In genomic region chr11:63841554-63841953, GRCh38 we compare ENCODE assay signal across 8 cellular contexts. TPM values are rescaled to one million over a fixed set of nuclear protein-coding genes. Genes with fewer than 3 reads are reported as not detected.
DNase-seq lines count a peak whose midpoint lies in the region; ATAC-seq and TF ChIP-seq lines count a peak whose summit lies in the region.

No MANE protein-coding gene starts in this region.

- H3K9me3 ChIP-seq in IMR-90 (ENCODE audit: control insufficient read depth, insufficient read depth, low read length): no peaks in the 10 kb centered on the region
- no peaks in the 10 kb centered on the region for H3K9me3 ChIP-seq in body of pancreas

- H2BK120ac ChIP-seq in IMR-90 (ENCODE audit: low read depth, low read length): no peak overlapping the region

- H2BK20ac ChIP-seq in IMR-90 (ENCODE audit: low read depth, low read length): no peak overlapping the region

- H3K27me3 ChIP-seq in BJ (ENCODE audit: control insufficient read depth, insufficient read depth, low read length) (no peaks in the 10 kb centered on the region), IMR-90 (ENCODE audit: control insufficient read depth, insufficient read depth, low read length) (no peaks in the 10 kb centered on the region), body of pancreas (no peaks in the 10 kb centered on the region)

- H3K4me3 ChIP-seq in BJ (ENCODE audit: low read depth, low read length) (peak overlapping the region; percentile 92), IMR-90 (ENCODE audit: insufficient read depth, low read depth, low read length) (no peak overlapping the region), body of pancreas (no peak overlapping the region), urinary bladder (ENCODE audit: low read depth, low read length) (no peak overlapping the region)

- no peak overlapping the region for H2BK15ac ChIP-seq in IMR-90 (ENCODE audit: low read depth, low read length)

- H3K14ac ChIP-seq in IMR-90 (replicated peaks; ENCODE audit: low read depth, low read length): peak overlapping the region; percentile 25; the same call in 1 of the 2 replicates

- WGBS in IMR-90 (ENCODE audit: extremely low coverage in 2 of 2, insufficient read length in 1 of 2), 2 experiments: no CpG with 5 or more reads among the region's 3 CpGs
- 10% methylated on average over 3 of the region's 3 CpGs for WGBS in body of pancreas, 2 donors
- WGBS in urinary bladder: 23% methylated on average over 3 of the region's 3 CpGs

- no peak overlapping the region for H3K18ac ChIP-seq in IMR-90 (ENCODE audit: low read depth, low read length)

- TF ChIP-seq CTCF in BJ (IDR thresholded peaks at IDR 0.05; ENCODE audit: insufficient read depth, low read depth, low read length): no peak
- no peak for TF ChIP-seq CTCF in IMR-90 (conservative IDR thresholded peaks at IDR 0.05; ENCODE audit: low read depth, low read length)
- no peak for TF ChIP-seq CTCF in body of pancreas (IDR thresholded peaks at IDR 0.05)

- CTCF ChIA-PET in BJ (lab: Yijun Ruan, JAX): interaction anchor here (0.9 to 1.8 kb wide), 2 partner anchors 10 to 59 kb away, joined by 3 to 4 read pairs; no protein-coding TSS in a partner anchor
- CTCF ChIA-PET in IMR-90 (lab: Yijun Ruan, JAX): interaction anchor here (0.5 to 1.0 kb wide), 3 partner anchors 30 to 1200 kb away, joined by 3 to 6 read pairs (median 3); no protein-coding TSS in a partner anchor

- in situ Hi-C loops in IMR-90 (cut with MboI; ENCODE audit: low sequenced_read_pairs): no loop called here

- no peak overlapping the region for H3K56ac ChIP-seq in IMR-90 (ENCODE audit: extremely low read depth, insufficient read depth, low read length)

- H3K9me1 ChIP-seq in IMR-90 (ENCODE audit: insufficient read depth, low read length): peaks cover 28% of the 10 kb centered on the region

- H3K27ac ChIP-seq in IMR-90 (ENCODE audit: insufficient read depth, low read length): peak overlapping the region; percentile 2; the same call in 1 of the 2 replicates
- H3K27ac ChIP-seq in body of pancreas: peak overlapping the region; percentile 59 to 95 (median 89)
- H3K27ac ChIP-seq in urinary bladder (ENCODE audit: low read depth): peak overlapping the region; percentile 3

- no peak overlapping the region for H2AFZ ChIP-seq in IMR-90 (replicated peaks; ENCODE audit: low read length, poor library complexity)

- H3K36me3 ChIP-seq in BJ (ENCODE audit: control insufficient read depth, insufficient read depth, low read length) (peaks cover 6% of the 10 kb centered on the region), IMR-90 (ENCODE audit: control insufficient read depth, insufficient read depth, low read length) (peaks cover 3% of the 10 kb centered on the region; the same call in 1 of the 2 replicates), body of pancreas (replicated peaks in 1 of 2; ENCODE audit: insufficient read depth in 1 of 2, low read depth in 2 of 2) (no peaks in the 10 kb centered on the region), urinary bladder (ENCODE audit: insufficient read depth) (no peaks in the 10 kb centered on the region)

- H3K4me1 ChIP-seq in IMR-90 (ENCODE audit: control insufficient read depth, insufficient read depth, low read length) (peaks cover 18% of the 10 kb centered on the region), body of pancreas (peaks cover 79% of the 10 kb centered on the region), urinary bladder (ENCODE audit: insufficient read depth) (peaks cover 2% of the 10 kb centered on the region)

- H4K91ac ChIP-seq in IMR-90 (ENCODE audit: insufficient read depth, low read depth, low read length): no peak overlapping the region

- POLR2A ChIA-PET in BJ (lab: Charles Lee) (no interaction called here), IMR-90 (lab: Charles Lee; ENCODE audit: unreplicated experiment) (no interaction called here)

- TF ChIP-seq RAD21 in IMR-90 (IDR thresholded peaks at IDR 0.05; ENCODE audit: low read length): no peak

- TF ChIP-seq POLR2A in IMR-90 (IDR thresholded peaks at IDR 0.05; ENCODE audit: low read depth, low read length) (no peak), body of pancreas (IDR thresholded peaks at IDR 0.05) (no peak)

- ATAC-seq in IMR-90 (ENCODE audit: low read depth): no peak
- no peak for ATAC-seq in body of pancreas
- ATAC-seq in GM18520 (IDR thresholded peaks at IDR 0.05; ENCODE audit: unreplicated experiment): no peak
- ATAC-seq in GM21381 (IDR thresholded peaks at IDR 0.05; ENCODE audit: unreplicated experiment): no peak
- no peak for ATAC-seq in GM18519 (IDR thresholded peaks at IDR 0.05; ENCODE audit: low FRiP score, unreplicated experiment)

- H3K4me2 ChIP-seq in IMR-90 (ENCODE audit: low read depth, low read length): peak overlapping the region; percentile 86

- DNase-seq in BJ (ENCODE audit: low read depth): no peak
- peak; percentile 22 for DNase-seq in IMR-90
- peak in 3 of 4 donors; percentile 32 to 52 (median 40) for DNase-seq in body of pancreas
- peak; percentile 31 to 58 for DNase-seq in lung microvascular endothelial cell (ENCODE audit: low read depth in 2 of 2)

- H4K8ac ChIP-seq in IMR-90 (ENCODE audit: low read depth in 2 of 2, low read length in 2 of 2): no peak overlapping the region

- BruUV-seq in IMR-90 (replicated peaks; lab: Mats Ljungman, UMichigan): no TSS peak

- intact Hi-C loops in IMR-90 (cut with micrococcal nuclease) (no loop called here), body of pancreas (cut with DNase I) (no loop called here)

- no peak overlapping the region for H4K5ac ChIP-seq in IMR-90 (ENCODE audit: low read depth, low read length)

- H3K79me1 ChIP-seq in IMR-90 (ENCODE audit: low read depth in 1 of 2, low read length in 2 of 2): peaks cover 12 to 65% of the 10 kb centered on the region in 2 experiments; a peak in 3 of 4 replicates

- no peak overlapping the region for H2BK5ac ChIP-seq in IMR-90 (ENCODE audit: low read depth, low read length, poor library complexity, severe bottlenecking)

- dilution Hi-C loops in IMR-90 (cut with HindIII; ENCODE audit: low sequenced_read_pairs, unreplicated experiment): no loop called here

- H3K23ac ChIP-seq in IMR-90 (ENCODE audit: low read depth, low read length): peak overlapping the region; percentile 66

- H3K9ac ChIP-seq in IMR-90 (ENCODE audit: low read depth, low read length): peak overlapping the region; percentile 46; the same call in 1 of the 2 replicates

- peaks cover 62% of the 10 kb centered on the region for H4K20me1 ChIP-seq in IMR-90 (ENCODE audit: insufficient read depth, low read length)

- no peak overlapping the region for H3K4ac ChIP-seq in IMR-90 (ENCODE audit: low read depth, low read length)

- H2AK5ac ChIP-seq in IMR-90 (ENCODE audit: low read depth, low read length): no peak overlapping the region; the same call in 1 of the 2 replicates

- H2AK9ac ChIP-seq in IMR-90 (replicated peaks; ENCODE audit: low read depth, low read length, poor library complexity): peak overlapping the region; percentile 75

TF ChIP-seq in IMR-90, 13 proteins besides CTCF, POLR2A, EP300 and RAD21 (continues in another document):
- TF ChIP-seq RFX5 (IDR thresholded peaks at IDR 0.05; ENCODE audit: low read depth, low read length): no peak
- TF ChIP-seq CEBPB (IDR thresholded peaks at IDR 0.05; ENCODE audit: low read depth, low read length): no peak
- TF ChIP-seq BHLHE40 (IDR thresholded peaks at IDR 0.05; ENCODE audit: low read depth, low read length): no peak
- TF ChIP-seq RCOR1 (IDR thresholded peaks at IDR 0.05; ENCODE audit: insufficient replicate concordance, low read length): no peak
- no peak for TF ChIP-seq NFE2L2 (IDR thresholded peaks at IDR 0.05; ENCODE audit: low read depth, low read length)
- TF ChIP-seq ELK1 (IDR thresholded peaks at IDR 0.05; ENCODE audit: borderline replicate concordance, low read depth, low read length): no peak
- no peak for TF ChIP-seq USF2 (IDR thresholded peaks at IDR 0.05; ENCODE audit: low read depth, low read length)
- TF ChIP-seq MAFK (IDR thresholded peaks at IDR 0.05; ENCODE audit: low read depth, low read length): no peak
- no peak for TF ChIP-seq SMC3 (IDR thresholded peaks at IDR 0.05; ENCODE audit: low read depth, low read length)
- no peak for TF ChIP-seq CHD1 (IDR thresholded peaks at IDR 0.05; ENCODE audit: low read depth, low read length)
- no peak; the same call in 1 of the 2 replicates for TF ChIP-seq MAZ (IDR thresholded peaks at IDR 0.05; ENCODE audit: borderline replicate concordance, low read depth, low read length)

RNA-seq across cellular contexts. Expression of gene MARK2, which starts 2.6 kb away (rescaled TPM):
- polyA plus RNA-seq in BJ (2011; rRNA removed) (11.1 and 13.8 TPM in 2 replicates), IMR-90 (2012; rRNA removed) (17.3 and 19.9 TPM in 2 replicates), urinary bladder (21.6 TPM)
- polyA minus RNA-seq in BJ (2011; rRNA and poly(A)+ RNA removed): 13.8 and 14.1 TPM in 2 replicates
- total RNA-seq in IMR-90 (2012; rRNA removed) (6.6 and 7.2 TPM in 2 replicates), body of pancreas (10 to 100 TPM; 32.2 to 33.9 TPM), lung microvascular endothelial cell (6.8 and 9.9 TPM in 2 replicates), urinary bladder (13.1 TPM)
- polyA plus RNA-seq in IMR-90 (2012; cell fraction: cytosol; rRNA removed): 13.2 and 14.5 TPM in 2 replicates
- 17.4 and 22.9 TPM in 2 replicates for polyA plus RNA-seq in IMR-90 (2012; cell fraction: nucleus; rRNA removed; ENCODE audit: low replicate concordance)

RNA-seq across cellular contexts. Expression of gene SPINDOC, which starts 28.3 kb away (rescaled TPM):
- polyA plus RNA-seq in BJ (2011; rRNA removed): 16.2 and 24.4 TPM in 2 replicates
- polyA minus RNA-seq in BJ (2011; rRNA and poly(A)+ RNA removed): 6.4 and 10.8 TPM in 2 replicates
- total RNA-seq in IMR-90 (2012; rRNA removed): 10.0 and 11.9 TPM in 2 replicates
- polyA plus RNA-seq in IMR-90 (2012; rRNA removed): 29.9 and 39.0 TPM in 2 replicates
- polyA plus RNA-seq in IMR-90 (2012; cell fraction: cytosol; rRNA removed): 34.0 and 34.1 TPM in 2 replicates
- 23.5 and 34.0 TPM in 2 replicates for polyA plus RNA-seq in IMR-90 (2012; cell fraction: nucleus; rRNA removed; ENCODE audit: low replicate concordance)
- total RNA-seq in body of pancreas: 10 to 100 TPM in 1 of 2 donors, 1 to 10 TPM in 1; 3.6 to 16.2 TPM
- total RNA-seq in lung microvascular endothelial cell: 8.1 and 8.9 TPM in 2 replicates
- total RNA-seq in urinary bladder: 8.2 TPM
- polyA plus RNA-seq in urinary bladder: 19.0 TPM

Comparison
In these comparisons a context has a peak if more than half of its experiments do, and no peak if none do; other contexts are left out.
1. H3K27ac ChIP-seq: peak in every context shown above with its lines; median percentile 89 in body of pancreas; 3 in urinary bladder; 2 in IMR-90.